Comparison of ENCODE assay signal across 14 cellular contexts in the genomic region with DNA sequence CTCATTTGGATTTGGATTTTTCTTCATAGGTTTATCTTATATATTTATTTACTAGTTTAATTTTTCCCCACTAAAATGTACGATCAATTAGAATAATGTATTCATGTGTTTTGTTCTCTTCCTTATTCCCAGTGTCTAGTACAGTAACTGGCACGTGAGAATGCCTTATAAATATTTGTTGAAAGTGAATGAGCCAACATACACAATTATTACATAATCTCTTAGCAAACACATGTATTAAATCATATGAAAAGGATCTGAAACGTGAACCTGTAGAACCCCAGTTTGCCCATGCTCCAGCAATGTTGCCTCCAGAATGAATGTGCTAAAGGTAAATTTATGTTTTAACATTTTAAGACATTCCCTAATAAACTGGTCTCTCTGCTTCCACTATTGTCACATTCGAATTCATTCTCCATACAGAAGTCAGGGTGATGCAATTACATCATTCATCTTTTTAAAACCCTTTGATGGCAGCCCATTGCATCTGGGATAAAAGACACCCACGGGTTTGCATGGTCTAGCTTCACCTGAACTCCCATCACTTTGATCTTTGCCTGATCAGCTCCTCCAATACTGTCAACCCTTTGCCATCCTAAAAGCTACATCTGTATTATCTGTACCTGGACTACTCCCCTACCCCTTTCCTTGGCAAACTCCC. TPM values are rescaled to one million over a fixed set of nuclear protein-coding genes. Genes with fewer than 3 reads are reported as not detected.
A peak's percentile ranks its signal among the peaks of the same experiment; 100 is the strongest.
DNase-seq lines count a peak whose midpoint lies in the region; ATAC-seq and TF ChIP-seq lines count a peak whose summit lies in the region.
"Had no signal": no experiment of that assay in that cellular context is flagged by ENCODE, and none has a peak within 500 bp of the region (broad histone marks: within the 10 kb centered on the region; RNA-seq: fewer than 3 reads in every experiment).

No MANE protein-coding gene starts in this region.

- ATAC-seq in HG03045 (IDR thresholded peaks at IDR 0.05; ENCODE audit: unreplicated experiment): no peak

- H3K4me1 ChIP-seq in uterus: no peaks in the 10 kb centered on the region
- H3K4me1 ChIP-seq: BE2C had no signal

- CTCF ChIA-PET in Calu3 (lab: Charles Lee): no interaction called here

- H3K27ac Mint-ChIP-seq in Calu3 (ENCODE audit: unreplicated experiment): peak overlapping the region; percentile 11
- H3K27ac Mint-ChIP-seq: CD4-positive, alpha-beta memory T cell had no signal

- TF ChIP-seq CTCF in Calu3 (IDR thresholded peaks at IDR 0.05; ENCODE audit: unreplicated experiment) (no peak), uterus (IDR thresholded peaks at IDR 0.05) (no peak)

- intact Hi-C loops in Calu3 (cut with micrococcal nuclease; ENCODE audit: unreplicated experiment) (no loop called here), uterus (cut with DNase I; ENCODE audit: low total_unique reads) (no loop called here)

- no peaks in the 10 kb centered on the region for H3K9me3 Mint-ChIP-seq in Calu3 (ENCODE audit: low read depth, unreplicated experiment)
- H3K9me3 Mint-ChIP-seq: CD4-positive, alpha-beta memory T cell had no signal

- H3K9me3 ChIP-seq in uterus: no peaks in the 10 kb centered on the region
- H3K9me3 ChIP-seq: BE2C had no signal

- no peaks in the 10 kb centered on the region for H3K27me3 Mint-ChIP-seq in Calu3 (ENCODE audit: unreplicated experiment)

- no peaks in the 10 kb centered on the region for H3K36me3 ChIP-seq in uterus
- H3K36me3 ChIP-seq: BE2C had no signal

- H3K4me3 Mint-ChIP-seq in Calu3 (ENCODE audit: low read depth, unreplicated experiment): no peak overlapping the region
- H3K4me3 Mint-ChIP-seq: CD4-positive, alpha-beta memory T cell had no signal

- no TSS peak for BruUV-seq in Calu3 (replicated peaks; lab: Mats Ljungman, UMichigan)

- H3K4me1 Mint-ChIP-seq in Calu3 (ENCODE audit: low read depth, unreplicated experiment): peaks cover 18% of the 10 kb centered on the region
- H3K4me1 Mint-ChIP-seq: CD4-positive, alpha-beta memory T cell had no signal

- H3K27me3 ChIP-seq in uterus: no peaks in the 10 kb centered on the region
- H3K27me3 ChIP-seq: BE2C had no signal

- no peaks in the 10 kb centered on the region for H3K36me3 Mint-ChIP-seq in Calu3 (ENCODE audit: insufficient read depth, unreplicated experiment)

- no peak overlapping the region for H3K4me3 ChIP-seq in uterus

- H3K27ac ChIP-seq in epithelial cell of prostate (peak overlapping the region; percentile 100), uterus (no peak overlapping the region)
- H3K27ac ChIP-seq: C4-2B had no signal

- no peak for TF ChIP-seq POLR2A in uterus (IDR thresholded peaks at IDR 0.05)

- DNase-seq in Calu3 (no peak), DMS53 treated with DMSO at 0.1 percent for 48 hours (lab: John Stamatoyannopoulos, UW; ENCODE audit: unreplicated experiment) (peak; percentile 2), SW480 (ENCODE audit: low spot score) (peak; percentile 82), epithelial cell of prostate (ENCODE audit: low read depth, low spot score) (no peak), uterus (no peak), NCI-H2171 (lab: John Stamatoyannopoulos, UW) (no peak)
- DNase-seq: BE2C; CD4-positive, alpha-beta memory T cell; DMS153; HCEC 1CT; IMR-90 had no signal

RNA-seq across cellular contexts. Expression of a gene that starts 30.7 kb away (rescaled TPM):
- 230 and 281 TPM in 2 replicates for total RNA-seq in Calu3 (2022)
- total RNA-seq in uterus: under 1 TPM in 2 of 4 donors, not detected in 2; 0.26 to 0.28 TPM

RNA-seq across cellular contexts. Expression of a gene that starts 49.3 kb away (rescaled TPM):
- total RNA-seq in Calu3 (2022) (413 and 422 TPM in 2 replicates), uterus (under 1 TPM in 1 of 4 donors, not detected in 3; 0.07 TPM)
- total RNA-seq: CD4-positive, alpha-beta memory T cell; H4 had no signal

Comparison
In these comparisons a context has a peak if more than half of its experiments do, and no peak if none do; other contexts are left out.
1. DNase-seq: peak in DMS53 treated with DMSO at 0.1 percent for 48 hours (single experiment) and SW480 (single experiment); none in Calu3 (single experiment), epithelial cell of prostate (single experiment), uterus (0 of 2) and NCI-H2171 (single experiment).
2. RNA of a gene that starts 30.7 kb away (total RNA-seq): 230 to 281 TPM in Calu3; 0.26 to 0.28 TPM in uterus; every median in the first group is over 100 times any median in the second.
3. RNA of a gene that starts 49.3 kb away (total RNA-seq): 413 to 422 TPM in Calu3; 0.07 TPM in uterus; every median in the first group is over 100 times any median in the second.